Comparison of ENCODE assay signal across 31 cellular contexts in the genomic region with DNA sequence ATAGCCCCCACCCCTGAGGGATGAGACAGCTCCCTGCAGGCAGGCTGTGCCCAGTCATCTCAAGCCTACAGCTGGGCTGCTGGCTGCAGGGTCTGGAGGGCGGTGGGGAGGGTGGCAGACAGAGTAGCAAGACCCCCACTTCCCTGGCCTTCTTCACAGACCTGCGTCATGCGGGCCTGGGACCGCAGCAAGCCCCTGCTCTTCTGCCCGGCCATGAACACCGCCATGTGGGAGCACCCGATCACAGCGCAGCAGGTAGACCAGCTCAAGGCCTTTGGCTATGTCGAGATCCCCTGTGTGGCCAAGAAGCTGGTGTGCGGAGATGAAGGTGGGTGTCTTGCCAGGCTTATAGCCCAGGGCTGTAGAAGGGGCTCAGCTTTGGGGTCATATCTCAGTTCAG. TPM values are rescaled to one million over a fixed set of nuclear protein-coding genes. Genes with fewer than 3 reads are reported as not detected.
DNase-seq lines count a peak whose midpoint lies in the region; ATAC-seq and TF ChIP-seq lines count a peak whose summit lies in the region.
"Had no signal": no experiment of that assay in that cellular context is flagged by ENCODE, and none has a peak within 500 bp of the region (broad histone marks: within the 10 kb centered on the region; RNA-seq: fewer than 3 reads in every experiment).

No MANE protein-coding gene starts in this region.

- H3K27me3 ChIP-seq in body of pancreas, result no peaks in the 10 kb centered on the region
- H3K27me3 ChIP-seq in spleen (replicated peaks in 1 of 7), result no peaks in the 10 kb centered on the region
- H3K27me3 ChIP-seq: adrenal gland, neural progenitor cell had no signal

- H3K4me1 ChIP-seq in body of pancreas, result peaks cover 68% of the 10 kb centered on the region
- peaks cover 45 to 88% (median 66%) of the 10 kb centered on the region in 6 donors for H3K4me1 ChIP-seq in spleen

- H3K27ac Mint-ChIP-seq in stimulated activated naive CD8-positive, alpha-beta T cell treated with anti-CD3 and anti-CD28 coated beads, Interleukin-15, amount 100 ng/mL, for 72 hours, result peak overlapping the region; percentile 25 to 78
- H3K27ac Mint-ChIP-seq: activated naive CD4-positive, alpha-beta T cell treated with anti-CD3 and anti-CD28 coated beads for 36 hours; neural progenitor cell had no signal

- DNase-seq in stimulated activated naive CD8-positive, alpha-beta T cell treated with anti-CD3 and anti-CD28 coated beads, Interleukin-15, amount 100 ng/mL, for 72 hours, result no peak
- no peak for DNase-seq in stimulated activated naive CD8-positive, alpha-beta T cell treated with anti-CD3 and anti-CD28 coated beads, Interleukin-15, Interleukin-2, amounts not matched to agents 100 U/mL and 50 U/mL, for 24 hours
- DNase-seq in body of pancreas (no peak), spleen (no peak), COLO668 (lab: John Stamatoyannopoulos, UW; ENCODE audit: unreplicated experiment) (no peak), SHP77 (lab: John Stamatoyannopoulos, UW) (no peak)
- DNase-seq: activated CD4-positive, alpha-beta T cell treated with anti-CD3 and anti-CD28 coated beads for 1 hour; activated CD8-positive, alpha-beta memory T cell treated with anti-CD3 and anti-CD28 coated beads, Interleukin-2, amount 50 U/mL, for 48 hours; activated CD8-positive, alpha-beta T cell treated with anti-CD3 and anti-CD28 coated beads for 36 hours; activated naive CD4-positive, alpha-beta T cell treated with anti-CD3 and anti-CD28 coated beads for 36 hours; adrenal gland; Caco-2; cerebellar nuclear complex; DMS79; hypothalamus; left colon; mesendoderm; MV-4-11; NCI-H1436 treated with DMSO at 0.1 percent for 48 hours; NCI-H345; NCI-H69; SIG-M5; stimulated activated CD4-positive, alpha-beta T cell treated with anti-CD3 and anti-CD28 coated beads, Interleukin-12 subunit alpha, Interleukin-12 subunit beta, amount 100 ng/mL, for 4 hours; stimulated activated CD4-positive, alpha-beta T cell treated with anti-CD3 and anti-CD28 coated beads, Interleukin-2, amount 100 ng/mL, for 48 hours had no signal

- no peaks in the 10 kb centered on the region for H3K9me3 Mint-ChIP-seq in stimulated activated naive CD8-positive, alpha-beta T cell treated with anti-CD3 and anti-CD28 coated beads, Interleukin-15, amount 100 ng/mL, for 72 hours
- H3K9me3 Mint-ChIP-seq: activated CD8-positive, alpha-beta T cell treated with anti-CD3 and anti-CD28 coated beads for 36 hours; activated naive CD4-positive, alpha-beta T cell treated with anti-CD3 and anti-CD28 coated beads for 36 hours; activated T-helper 1 cell treated with anti-CD3 and anti-CD28 coated beads, Interleukin-12 subunit alpha, Interleukin-12 subunit beta, Interleukin-2, Interleukin-4 antibody, amounts not matched to agents 30 ng/mL and 10 ng/mL and 1 ng/mL, durations not matched to agents 14 hours and 24 hours and 36 hours; brain; neural progenitor cell; T-helper 2 cell treated with Interferon-gamma antibody and Interleukin-4, amounts not matched to agents 5 μg/mL and 100 μg/mL, for 36 hours had no signal

- TF ChIP-seq POLR2A in body of pancreas (IDR thresholded peaks at IDR 0.05) (no peak), spleen (IDR thresholded peaks at IDR 0.05) (no peak)

- TF ChIP-seq CTCF in body of pancreas (IDR thresholded peaks at IDR 0.05) (no peak), spleen (IDR thresholded peaks at IDR 0.05 in 8 of 11, conservative IDR thresholded peaks at IDR 0.05 in 3 of 11) (no peak)

- no peak for ATAC-seq in stimulated activated naive CD8-positive, alpha-beta T cell treated with anti-CD3 and anti-CD28 coated beads, Interleukin-15, amount 100 ng/mL, for 72 hours
- ATAC-seq in stimulated activated naive CD8-positive, alpha-beta T cell treated with anti-CD3 and anti-CD28 coated beads, Interleukin-15, Interleukin-2, amounts not matched to agents 100 U/mL and 50 U/mL, for 24 hours, result no peak
- ATAC-seq in body of pancreas (no peak), HG02642 (IDR thresholded peaks at IDR 0.05; ENCODE audit: poor library complexity, unreplicated experiment) (no peak)
- ATAC-seq: activated CD8-positive, alpha-beta T cell treated with anti-CD3 and anti-CD28 coated beads for 36 hours; HCT116; left colon; sciatic nerve had no signal

- WGBS in body of pancreas, 2 donors, result 95% methylated on average over 4 to 10 of the region's 10 CpGs
- 94 to 99% (median 96%) methylated on average over 9 to 10 of the region's 10 CpGs for WGBS in spleen, 5 donors

- intact Hi-C loops in body of pancreas (cut with DNase I) (no loop called here), spleen (cut with DNase I; ENCODE audit: low total_unique reads) (no loop called here)

- H3K9me3 ChIP-seq in body of pancreas, result no peaks in the 10 kb centered on the region
- no peaks in the 10 kb centered on the region for H3K9me3 ChIP-seq in spleen
- H3K9me3 ChIP-seq: adrenal gland, Caco-2 had no signal

- peaks cover 46% of the 10 kb centered on the region for H3K4me1 Mint-ChIP-seq in stimulated activated naive CD8-positive, alpha-beta T cell treated with anti-CD3 and anti-CD28 coated beads, Interleukin-15, amount 100 ng/mL, for 72 hours

- H3K4me3 ChIP-seq in body of pancreas (no peak overlapping the region), spleen (no peak overlapping the region)
- H3K4me3 ChIP-seq: adrenal gland, neural progenitor cell had no signal

- no peaks in the 10 kb centered on the region for H3K36me3 ChIP-seq in body of pancreas (replicated peaks in 1 of 2; ENCODE audit: insufficient read depth in 1 of 2, low read depth in 2 of 2)
- H3K36me3 ChIP-seq in spleen, result peaks cover 0 to 31% (median 0%) of the 10 kb centered on the region in 6 donors
- H3K36me3 ChIP-seq: adrenal gland, neural progenitor cell had no signal

- H3K4me3 Mint-ChIP-seq in stimulated activated naive CD8-positive, alpha-beta T cell treated with anti-CD3 and anti-CD28 coated beads, Interleukin-15, amount 100 ng/mL, for 72 hours, result no peak overlapping the region
- H3K4me3 Mint-ChIP-seq: activated CD8-positive, alpha-beta T cell treated with anti-CD3 and anti-CD28 coated beads for 36 hours; activated naive CD4-positive, alpha-beta T cell treated with anti-CD3 and anti-CD28 coated beads for 36 hours; activated T-helper 1 cell treated with anti-CD3 and anti-CD28 coated beads, Interleukin-12 subunit alpha, Interleukin-12 subunit beta, Interleukin-2, Interleukin-4 antibody, amounts not matched to agents 30 ng/mL and 10 ng/mL and 1 ng/mL, durations not matched to agents 14 hours and 24 hours and 36 hours; brain; neural progenitor cell had no signal

- H3K27me3 Mint-ChIP-seq in stimulated activated naive CD8-positive, alpha-beta T cell treated with anti-CD3 and anti-CD28 coated beads, Interleukin-15, amount 100 ng/mL, for 72 hours, result no peaks in the 10 kb centered on the region
- H3K27me3 Mint-ChIP-seq: activated CD8-positive, alpha-beta T cell treated with anti-CD3 and anti-CD28 coated beads for 36 hours; brain had no signal

- H3K27ac ChIP-seq in body of pancreas (peak overlapping the region; percentile 11 to 83 (median 72)), spleen (peak overlapping the region in 5 of 8 donors; percentile 82 to 97 (median 95))
- H3K27ac ChIP-seq: neural progenitor cell had no signal

RNA-seq across cellular contexts. Expression of a gene that starts 25.0 kb away (rescaled TPM):
- 10 to 100 TPM; 12.5 to 13.2 TPM for total RNA-seq in body of pancreas
- total RNA-seq in spleen, result 10 to 100 TPM; 13.8 to 29.0 (median 21.9) TPM
- polyA plus RNA-seq in spleen, result 10 to 100 TPM; 21.2 to 28.0 (median 23.1) TPM

RNA-seq across cellular contexts. Expression of a gene that starts 53.0 kb away (rescaled TPM):
- total RNA-seq in body of pancreas (10 to 100 TPM; 21.1 to 30.4 TPM), spleen (10 to 100 TPM in 3 of 7 donors, 1 to 10 TPM in 4; 6.6 to 20.0 (median 8.7) TPM)
- 1 to 10 TPM; 1.8 to 7.1 (median 3.8) TPM for polyA plus RNA-seq in spleen
